In the genomic region with DNA sequence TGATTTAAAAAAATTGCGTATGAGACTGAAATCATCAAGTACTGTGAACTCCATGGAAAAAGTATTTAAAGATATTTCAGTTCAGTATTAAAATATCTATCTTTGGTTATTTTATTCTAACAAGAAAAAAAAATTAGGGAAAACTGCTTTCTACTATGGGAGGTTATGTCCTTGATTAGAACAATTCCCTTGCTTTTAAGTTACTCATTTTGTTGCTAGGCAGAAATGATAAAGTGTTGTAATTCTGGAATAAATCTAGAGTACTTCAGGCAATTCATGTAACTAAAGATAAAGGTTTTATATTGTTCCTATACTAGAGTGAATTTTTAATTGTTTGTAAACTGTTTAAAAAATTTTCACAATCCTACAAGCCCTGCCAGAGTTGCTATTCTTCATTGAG, we compare ENCODE assay signal across 34 cellular contexts.
"Had no signal": no experiment of that assay in that cellular context is flagged by ENCODE, and none has a peak within 500 bp of the region (broad histone marks: within the 10 kb centered on the region; RNA-seq: fewer than 3 reads in every experiment).

No MANE protein-coding gene starts in this region.

- H3K9me3 ChIP-seq: Peyer's patch had no signal

- H3K4me1 ChIP-seq: Peyer's patch had no signal

- H3K36me3 ChIP-seq: cardiac muscle cell, Peyer's patch had no signal

- H3K4me3 Mint-ChIP-seq: activated B cell treated with CpG ODN at 0.5 μM for 24 hours; activated CD4-positive, alpha-beta memory T cell treated with anti-CD3 and anti-CD28 coated beads for 36 hours; activated naive CD4-positive, alpha-beta T cell treated with anti-CD3 and anti-CD28 coated beads, Interleukin-2, amount 10 ng/mL, durations not matched to agents 7 days and 5 days; activated naive CD8-positive, alpha-beta T cell; activated naive CD8-positive, alpha-beta T cell treated with anti-CD3 and anti-CD28 coated beads, Interleukin-2, amount 50 U/mL, for 24 hours; central memory CD8-positive, alpha-beta T cell; T-helper 1 cell treated with Interleukin-12 subunit alpha and Interleukin-12 subunit beta and Interleukin-4 antibody, amounts not matched to agents 30 μg/mL and 1 μg/mL, for 36 hours; T-helper 2 cell treated with Interferon-gamma antibody and Interleukin-4, amounts not matched to agents 5 μg/mL and 100 μg/mL, for 36 hours had no signal

- H3K27me3 Mint-ChIP-seq: activated B cell treated with CpG ODN at 0.5 μM for 24 hours; activated CD4-positive, alpha-beta memory T cell treated with anti-CD3 and anti-CD28 coated beads for 36 hours; activated naive CD4-positive, alpha-beta T cell treated with anti-CD3 and anti-CD28 coated beads, Interleukin-2, amount 10 ng/mL, durations not matched to agents 7 days and 5 days; activated naive CD8-positive, alpha-beta T cell; activated naive CD8-positive, alpha-beta T cell treated with anti-CD3 and anti-CD28 coated beads, Interleukin-2, amount 50 U/mL, for 24 hours; central memory CD8-positive, alpha-beta T cell had no signal

- H3K27ac Mint-ChIP-seq: activated B cell treated with CpG ODN at 0.5 μM for 24 hours; activated CD4-positive, alpha-beta memory T cell treated with anti-CD3 and anti-CD28 coated beads for 36 hours; activated naive CD4-positive, alpha-beta T cell treated with anti-CD3 and anti-CD28 coated beads, Interleukin-2, amount 10 ng/mL, durations not matched to agents 7 days and 5 days; activated naive CD8-positive, alpha-beta T cell; activated naive CD8-positive, alpha-beta T cell treated with anti-CD3 and anti-CD28 coated beads, Interleukin-2, amount 50 U/mL, for 24 hours; T-helper 1 cell treated with Interleukin-12 subunit alpha and Interleukin-12 subunit beta and Interleukin-4 antibody, amounts not matched to agents 30 μg/mL and 1 μg/mL, for 36 hours; T-helper 2 cell treated with Interferon-gamma antibody and Interleukin-4, amounts not matched to agents 5 μg/mL and 100 μg/mL, for 36 hours had no signal

- ATAC-seq: activated naive CD8-positive, alpha-beta T cell treated with anti-CD3 and anti-CD28 coated beads, Interleukin-2, amount 50 U/mL, for 24 hours; PC-3; Right ventricle myocardium inferior had no signal

- DNase-seq: activated B cell treated with CpG ODN at 0.5 μM for 24 hours; activated CD4-positive, alpha-beta memory T cell treated with anti-CD3 and anti-CD28 coated beads for 36 hours; activated CD4-positive, alpha-beta T cell treated with anti-CD3 and anti-CD28 coated beads for 4 hours; activated CD4-positive, alpha-beta T cell treated with anti-CD3 and anti-CD28 coated beads, Interleukin-2, amount 50 U/mL, for 1 hour; activated CD4-positive, CD25-positive, alpha-beta regulatory T cell treated with anti-CD3 and anti-CD28 coated beads, Interleukin-2, amount 50 U/mL, for 72 hours; activated CD8-positive, alpha-beta memory T cell treated with anti-CD3 and anti-CD28 coated beads, Interleukin-2, amount 50 U/mL, for 4 hours; activated effector memory CD4-positive, alpha-beta T cell treated with Interleukin-2 at 50 U/mL for 16 hours; activated naive CD4-positive, alpha-beta T cell treated with anti-CD3 and anti-CD28 coated beads, Interleukin-2, amount 10 ng/mL, durations not matched to agents 7 days and 5 days; activated naive CD8-positive, alpha-beta T cell treated with anti-CD3 and anti-CD28 coated beads, Interleukin-2, amount 50 U/mL, for 24 hours; activated T-cell treated with anti-CD3 and anti-CD28 coated beads for 4 hours; activated T-cell treated with anti-CD3 and anti-CD28 coated beads, Interleukin-2, amount 50 U/mL, for 48 hours; amniotic stem cell; aorta; NCI-H1092 treated with DMSO at 0.1 percent for 48 hours; NCI-H1417; NCI-H146; NCI-H187; NCI-H2029 treated with DMSO at 0.1 percent for 48 hours; NCI-H2107; NCI-H2171; NCI-H510A; NCI-H526; NCI-H748 treated with DMSO at 0.1 percent for 48 hours; NK-92 treated with Interleukin-12 subunit alpha and Interleukin-12 subunit beta, amount 100 ng/mL, for 24 hours; PC-3; Peyer's patch; SIG-M5 had no signal

- H3K27ac ChIP-seq: cardiac muscle cell, Peyer's patch, RWPE1 had no signal

- H3K4me3 ChIP-seq: cardiac muscle cell, Peyer's patch had no signal

- H3K4me1 Mint-ChIP-seq: activated B cell treated with CpG ODN at 0.5 μM for 24 hours; activated naive CD4-positive, alpha-beta T cell treated with anti-CD3 and anti-CD28 coated beads, Interleukin-2, amount 10 ng/mL, durations not matched to agents 7 days and 5 days; activated naive CD8-positive, alpha-beta T cell treated with anti-CD3 and anti-CD28 coated beads, Interleukin-2, amount 50 U/mL, for 24 hours; central memory CD8-positive, alpha-beta T cell had no signal

- H3K9me3 Mint-ChIP-seq: activated CD4-positive, alpha-beta memory T cell treated with anti-CD3 and anti-CD28 coated beads for 36 hours; activated naive CD4-positive, alpha-beta T cell treated with anti-CD3 and anti-CD28 coated beads, Interleukin-2, amount 10 ng/mL, durations not matched to agents 7 days and 5 days; central memory CD8-positive, alpha-beta T cell; T-helper 1 cell treated with Interleukin-12 subunit alpha and Interleukin-12 subunit beta and Interleukin-4 antibody, amounts not matched to agents 30 μg/mL and 1 μg/mL, for 36 hours; T-helper 2 cell treated with Interferon-gamma antibody and Interleukin-4, amounts not matched to agents 5 μg/mL and 100 μg/mL, for 36 hours had no signal

- H3K36me3 Mint-ChIP-seq: activated CD4-positive, alpha-beta memory T cell treated with anti-CD3 and anti-CD28 coated beads for 36 hours; activated naive CD4-positive, alpha-beta T cell treated with anti-CD3 and anti-CD28 coated beads, Interleukin-2, amount 10 ng/mL, durations not matched to agents 7 days and 5 days had no signal

- H3K27me3 ChIP-seq: cardiac muscle cell, Peyer's patch had no signal
